In genomic region chr12:32482226-32482625, GRCh38 we compare ENCODE assay signal across 9 cellular contexts.
A peak's percentile ranks its signal among the peaks of the same experiment; 100 is the strongest.
DNase-seq lines count a peak whose midpoint lies in the region; ATAC-seq and TF ChIP-seq lines count a peak whose summit lies in the region.
"Had no signal": no experiment of that assay in that cellular context is flagged by ENCODE, and none has a peak within 500 bp of the region (broad histone marks: within the 10 kb centered on the region; RNA-seq: fewer than 3 reads in every experiment).

No MANE protein-coding gene starts in this region.

- no peak overlapping the region for H3K4me3 Mint-ChIP-seq in CD8-positive, alpha-beta memory T cell

- TF ChIP-seq CTCF in left lung (IDR thresholded peaks at IDR 0.05) (no peak), brain microvascular endothelial cell (IDR thresholded peaks at IDR 0.05; ENCODE audit: low read depth, low read length, missing control alignments) (no peak)

- H3K27ac ChIP-seq in left lung = peak overlapping the region; percentile 2 to 90
- H3K27ac ChIP-seq in brain microvascular endothelial cell = no peak overlapping the region
- H3K27ac ChIP-seq in CD8-positive, alpha-beta memory T cell (ENCODE audit: low read depth, low read length) = no peak overlapping the region

- ATAC-seq in GM18505 (IDR thresholded peaks at IDR 0.05; ENCODE audit: unreplicated experiment) = peak; percentile 54
- ATAC-seq in HG02759 (IDR thresholded peaks at IDR 0.05; ENCODE audit: unreplicated experiment) = peak; percentile 67
- ATAC-seq in left lung = no peak

- no peak overlapping the region for H3K27ac Mint-ChIP-seq in CD8-positive, alpha-beta memory T cell

- POLR2A ChIA-PET in CD8-positive, alpha-beta memory T cell (lab: Charles Lee) = no interaction called here

- intact Hi-C loops in left lung (cut with DNase I) = no loop called here

- TF ChIP-seq POLR2A in GM18505 (IDR thresholded peaks at IDR 0.05; ENCODE audit: borderline replicate concordance, extremely low read depth, insufficient read depth, insufficient read length) = no peak

- no peaks in the 10 kb centered on the region for H3K36me3 Mint-ChIP-seq in CD8-positive, alpha-beta memory T cell

- H3K27me3 Mint-ChIP-seq in CD8-positive, alpha-beta memory T cell = peaks cover 0 to 15% of the 10 kb centered on the region in 2 donors

- CTCF ChIA-PET in CD8-positive, alpha-beta memory T cell (lab: Charles Lee) = no interaction called here

- in situ Hi-C loops in brain microvascular endothelial cell (cut with HindIII; ENCODE audit: low pct_ligation_motif_present, low sequenced_read_pairs) = no loop called here

- H3K27me3 ChIP-seq in left lung = no peaks in the 10 kb centered on the region
- H3K27me3 ChIP-seq in brain microvascular endothelial cell (replicated peaks) = no peaks in the 10 kb centered on the region
- no peaks in the 10 kb centered on the region for H3K27me3 ChIP-seq in CD8-positive, alpha-beta memory T cell (ENCODE audit: insufficient read depth, low read length, poor library complexity, severe bottlenecking)

- H3K9me3 Mint-ChIP-seq in CD8-positive, alpha-beta memory T cell = no peaks in the 10 kb centered on the region

- DNase-seq in NCI-H1694 (lab: John Stamatoyannopoulos, UW) (peak; percentile 91), left lung (no peak), brain microvascular endothelial cell (no peak), occipital lobe (lab: John Stamatoyannopoulos, UW) (no peak)
- DNase-seq in activated CD4-positive, alpha-beta T cell treated with anti-CD3 and anti-CD28 coated beads for 1 hour = no peak
- no peak for DNase-seq in CD8-positive, alpha-beta memory T cell
- DNase-seq: T1000 had no signal

- H3K4me1 Mint-ChIP-seq in CD8-positive, alpha-beta memory T cell = no peaks in the 10 kb centered on the region

- H3K4me3 ChIP-seq in left lung (no peak overlapping the region), brain microvascular endothelial cell (ENCODE audit: low read depth, low read length) (no peak overlapping the region)
- H3K4me3 ChIP-seq in CD8-positive, alpha-beta memory T cell (ENCODE audit: low read length) = no peak overlapping the region

- H3K36me3 ChIP-seq in left lung = no peaks in the 10 kb centered on the region
- no peaks in the 10 kb centered on the region for H3K36me3 ChIP-seq in brain microvascular endothelial cell (replicated peaks)
- H3K36me3 ChIP-seq in CD8-positive, alpha-beta memory T cell (ENCODE audit: insufficient read depth, low read length) = no peaks in the 10 kb centered on the region

- no peaks in the 10 kb centered on the region for H3K9me3 ChIP-seq in left lung
- H3K9me3 ChIP-seq in CD8-positive, alpha-beta memory T cell (ENCODE audit: low read length) = no peaks in the 10 kb centered on the region

- H3K4me1 ChIP-seq in left lung = peaks cover 7 to 47% of the 10 kb centered on the region in 2 donors
- H3K4me1 ChIP-seq in CD8-positive, alpha-beta memory T cell (ENCODE audit: insufficient read depth, low read length) = no peaks in the 10 kb centered on the region

Comparison
In these comparisons a context has a peak if more than half of its experiments do, and no peak if none do; other contexts are left out.
1. H3K27ac ChIP-seq: peak in left lung (2 of 2); none in brain microvascular endothelial cell (single experiment) and CD8-positive, alpha-beta memory T cell (single experiment).